Comparison of ENCODE assay signal across 8 cellular contexts in genomic region chr20:60057866-60058807, GRCh38.
DNase-seq lines count a peak whose midpoint lies in the region; ATAC-seq and TF ChIP-seq lines count a peak whose summit lies in the region.

No MANE protein-coding gene starts in this region.

- no peak for TF ChIP-seq POLR2A in tibial nerve (IDR thresholded peaks at IDR 0.05)

- H3K27ac ChIP-seq in tibial nerve, result peak overlapping the region in 2 of 4 donors; percentile 7 to 39

- no peak overlapping the region for H3K4me3 ChIP-seq in AG10803 (ENCODE audit: low read length)
- no peak overlapping the region for H3K4me3 ChIP-seq in NT2/D1 (ENCODE audit: insufficient read length, low read depth)
- H3K4me3 ChIP-seq in tibial nerve, result no peak overlapping the region

- DNase-seq in AG10803 (ENCODE audit: low read depth), result peak; percentile 9
- peak; percentile 42 for DNase-seq in NT2/D1 (ENCODE audit: low read depth, low spot score)
- DNase-seq in amniotic epithelial cell (ENCODE audit: low read depth), result peak; percentile 13
- DNase-seq in left lobe of liver (ENCODE audit: low spot score), result no peak
- DNase-seq in stimulated activated naive CD8-positive, alpha-beta T cell treated with anti-CD3 and anti-CD28 coated beads, Interleukin-15, Interleukin-2, amounts not matched to agents 100 U/mL and 50 U/mL, for 24 hours, result peak; percentile 29
- DNase-seq in NCI-H774 (lab: John Stamatoyannopoulos, UW), result no peak
- no peak for DNase-seq in tibial nerve (ENCODE audit: low spot score in 2 of 2)

- TF ChIP-seq CTCF in AG10803 (conservative IDR thresholded peaks at IDR 0.05; ENCODE audit: low read length), result no peak
- TF ChIP-seq CTCF in tibial nerve (IDR thresholded peaks at IDR 0.05), result no peak

- peak; percentile 28 for ATAC-seq in HG03097 (IDR thresholded peaks at IDR 0.05; ENCODE audit: low FRiP score, unreplicated experiment)
- peak; percentile 44 for ATAC-seq in left lobe of liver
- ATAC-seq in stimulated activated naive CD8-positive, alpha-beta T cell treated with anti-CD3 and anti-CD28 coated beads, Interleukin-15, Interleukin-2, amounts not matched to agents 100 U/mL and 50 U/mL, for 24 hours, result peak; percentile 48

- WGBS in tibial nerve, 2 donors, result 62 to 76% methylated on average over 20 of the region's 20 CpGs

- H3K9ac ChIP-seq in NT2/D1 (ENCODE audit: insufficient read length, low read depth), result peak overlapping the region; percentile 54

- H3K9me3 ChIP-seq in NT2/D1 (ENCODE audit: insufficient read depth, low read length) (no peaks in the 10 kb centered on the region), tibial nerve (no peaks in the 10 kb centered on the region)

- no peak for TF ChIP-seq EP300 in tibial nerve (IDR thresholded peaks at IDR 0.05)

- peaks cover 7% of the 10 kb centered on the region for H3K27me3 ChIP-seq in NT2/D1 (ENCODE audit: insufficient read depth, insufficient read length)
- no peaks in the 10 kb centered on the region for H3K27me3 ChIP-seq in tibial nerve

- H3K4me1 ChIP-seq in NT2/D1 (ENCODE audit: insufficient read depth, insufficient read length) (peaks cover 10% of the 10 kb centered on the region), tibial nerve (peaks cover 0 to 54% (median 12%) of the 10 kb centered on the region in 4 donors)

- H3K36me3 ChIP-seq in NT2/D1 (ENCODE audit: insufficient read depth, insufficient read length, low read length) (no peaks in the 10 kb centered on the region), tibial nerve (no peaks in the 10 kb centered on the region)

Comparison
In these comparisons a context has a peak if more than half of its experiments do, and no peak if none do; other contexts are left out.
1. DNase-seq: peak in AG10803 (single experiment), NT2/D1 (single experiment), amniotic epithelial cell (single experiment) and stimulated activated naive CD8-positive, alpha-beta T cell treated with anti-CD3 and anti-CD28 coated beads, Interleukin-15, Interleukin-2, amounts not matched to agents 100 U/mL and 50 U/mL, for 24 hours (single experiment); none in left lobe of liver (single experiment), NCI-H774 (single experiment) and tibial nerve (0 of 2).
2. Peak in every context shown above with its lines, with median percentiles within 50 percentile points of each other: ATAC-seq.